Comparison of ENCODE assay signal across 24 cellular contexts in the genomic region with DNA sequence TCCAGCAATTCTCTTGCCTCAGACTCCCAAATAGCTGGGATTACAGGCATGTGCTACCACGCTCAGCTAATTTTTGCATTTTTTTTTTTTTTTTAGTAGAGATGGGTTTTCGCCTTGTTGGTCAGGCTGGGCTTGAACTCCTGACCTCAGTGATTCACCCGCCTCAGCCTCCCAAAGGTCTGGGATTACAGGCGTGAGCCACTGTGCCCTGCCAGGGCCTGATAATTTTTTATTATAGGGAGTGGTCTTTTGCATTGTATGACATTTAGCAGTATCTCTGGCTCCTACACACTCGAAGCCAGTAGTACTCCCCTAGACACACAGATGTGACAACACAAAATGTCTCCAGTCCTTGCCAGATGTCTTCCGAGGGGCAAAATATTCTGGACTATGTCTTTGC.
"Had no signal": no experiment of that assay in that cellular context is flagged by ENCODE, and none has a peak within 500 bp of the region (broad histone marks: within the 10 kb centered on the region; RNA-seq: fewer than 3 reads in every experiment).

No MANE protein-coding gene starts in this region.

- H3K27me3 Mint-ChIP-seq: activated naive CD8-positive, alpha-beta T cell; naive B cell; stimulated activated naive CD8-positive, alpha-beta T cell treated with anti-CD3 and anti-CD28 coated beads, Interleukin-15, Interleukin-2, amounts not matched to agents 100 ng/mL and 50 ng/mL, for 24 hours; T-helper 17 cell had no signal

- H3K9me3 ChIP-seq: adrenal gland, body of pancreas, psoas muscle, thoracic aorta had no signal

- ATAC-seq: body of pancreas, left ventricle myocardium superior, psoas muscle, T-helper 17 cell, WTC11 had no signal

- H3K36me3 Mint-ChIP-seq: activated naive CD8-positive, alpha-beta T cell; mesothelial cell of epicardium; naive B cell; neural progenitor cell; WTC11 had no signal

- H3K27me3 ChIP-seq: adrenal gland, body of pancreas, neural progenitor cell had no signal

- H2AFZ ChIP-seq: parathyroid adenoma had no signal

- H3K9me3 Mint-ChIP-seq: mesothelial cell of epicardium; naive B cell; neural progenitor cell; stimulated activated naive CD8-positive, alpha-beta T cell treated with anti-CD3 and anti-CD28 coated beads, Interleukin-15, Interleukin-2, amounts not matched to agents 100 ng/mL and 50 ng/mL, for 24 hours; WTC11 had no signal

- H3K79me2 ChIP-seq: parathyroid adenoma had no signal

- H3K4me1 Mint-ChIP-seq: neural progenitor cell, T-helper 17 cell, WTC11 had no signal

- H3K27ac Mint-ChIP-seq: activated naive CD8-positive, alpha-beta T cell; mesothelial cell of epicardium; neural progenitor cell; stimulated activated naive CD8-positive, alpha-beta T cell treated with anti-CD3 and anti-CD28 coated beads, Interleukin-15, Interleukin-2, amounts not matched to agents 100 ng/mL and 50 ng/mL, for 24 hours; T-helper 17 cell; WTC11 had no signal

- H3K4me2 ChIP-seq: neural progenitor cell had no signal

- DNase-seq: activated CD4-positive, alpha-beta T cell treated with anti-CD3 and anti-CD28 coated beads for 1 hour; activated CD4-positive, alpha-beta T cell treated with anti-CD3 and anti-CD28 coated beads, Interleukin-2, amount 50 U/mL, for 1 hour; activated effector memory CD4-positive, alpha-beta T cell treated with Interleukin-2 at 50 U/mL for 16 hours; activated naive CD4-positive, alpha-beta T cell treated with Interleukin-2 at 50 U/mL for 16 hours; activated T-cell treated with anti-CD3 and anti-CD28 coated beads for 4 hours; adrenal gland; aorta; body of pancreas; effector CD8-positive, alpha-beta T cell; islet precursor cell; left ventricle myocardium superior; naive B cell; occipital lobe; psoas muscle; stimulated activated CD4-positive, alpha-beta T cell treated with anti-CD3 and anti-CD28 coated beads, Interleukin-2, amount 100 ng/mL, for 48 hours; T-helper 17 cell; trophoblast cell had no signal

- H3K4me1 ChIP-seq: body of pancreas, parathyroid adenoma, psoas muscle had no signal

- H3K4me3 ChIP-seq: adrenal gland, body of pancreas, neural progenitor cell, psoas muscle, thoracic aorta had no signal

- H3K27ac ChIP-seq: adrenal gland, body of pancreas, neural progenitor cell, parathyroid adenoma, psoas muscle, thoracic aorta had no signal

- H3K4me3 Mint-ChIP-seq: activated naive CD8-positive, alpha-beta T cell; mesothelial cell of epicardium; neural progenitor cell; stimulated activated naive CD8-positive, alpha-beta T cell treated with anti-CD3 and anti-CD28 coated beads, Interleukin-15, Interleukin-2, amounts not matched to agents 100 ng/mL and 50 ng/mL, for 24 hours; T-helper 17 cell; WTC11 had no signal

- H3K36me3 ChIP-seq: adrenal gland, neural progenitor cell, thoracic aorta had no signal

- H3K9ac ChIP-seq: neural progenitor cell, parathyroid adenoma had no signal
